Comparison of ENCODE assay signal across 9 cellular contexts in the genomic region with DNA sequence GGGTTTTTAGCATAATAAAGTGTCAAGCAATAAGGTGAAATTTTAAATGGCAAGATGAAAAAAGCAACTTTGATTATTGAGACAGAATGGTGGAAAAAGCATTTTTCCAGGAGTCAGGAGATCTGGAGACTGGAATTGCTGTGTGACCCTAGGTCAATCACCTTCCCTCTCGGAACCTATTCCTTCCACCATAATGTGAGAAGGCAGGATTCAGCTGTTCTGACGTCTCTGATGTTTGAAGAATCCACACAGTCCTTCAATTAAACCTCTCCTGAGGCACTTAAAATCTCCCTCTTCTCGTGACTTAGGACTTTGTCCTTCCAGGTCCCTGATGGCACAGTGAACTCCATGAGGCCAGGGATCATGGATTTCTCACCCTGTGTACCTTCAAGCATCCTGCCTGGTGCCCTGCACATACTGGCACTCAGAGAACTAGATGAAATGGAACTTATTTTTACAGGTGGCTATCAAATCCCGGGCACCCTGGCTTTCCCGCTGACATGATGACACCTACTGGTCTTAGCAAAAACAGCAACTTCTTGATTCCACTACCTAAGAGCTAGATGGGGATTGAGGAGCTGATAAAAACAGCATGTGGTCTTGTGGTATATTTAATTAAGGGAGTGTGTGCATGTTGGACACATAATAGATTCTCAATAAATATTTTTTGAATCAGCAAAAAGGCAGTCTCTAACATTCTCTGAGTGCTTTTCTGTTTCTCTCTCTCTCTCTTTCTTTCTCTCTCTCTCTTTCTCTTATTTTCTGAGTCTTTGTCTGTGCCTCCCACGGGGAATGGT. TPM values are rescaled to one million over a fixed set of nuclear protein-coding genes. Genes with fewer than 3 reads are reported as not detected.
DNase-seq lines count a peak whose midpoint lies in the region; ATAC-seq and TF ChIP-seq lines count a peak whose summit lies in the region.
"Had no signal": no experiment of that assay in that cellular context is flagged by ENCODE, and none has a peak within 500 bp of the region (broad histone marks: within the 10 kb centered on the region; RNA-seq: fewer than 3 reads in every experiment).

No MANE protein-coding gene starts in this region.

- no peaks in the 10 kb centered on the region for H3K36me3 Mint-ChIP-seq in activated T-cell treated with anti-CD3 and anti-CD28 coated beads, Interleukin-2, amount 50 U/mL, for 24 hours (ENCODE audit: low read depth)

- H3K27ac ChIP-seq in osteoblast (ENCODE audit: low read depth, low read length), result no peak overlapping the region

- H2AFZ ChIP-seq in osteoblast (ENCODE audit: low read length), result no peak overlapping the region

- no peak for ATAC-seq in HG02870 (IDR thresholded peaks at IDR 0.05; ENCODE audit: unreplicated experiment)

- peaks cover 5% of the 10 kb centered on the region for H3K27me3 ChIP-seq in osteoblast (ENCODE audit: insufficient read depth, low read length)

- H3K36me3 ChIP-seq in osteoblast (ENCODE audit: insufficient read depth, low read length), result no peaks in the 10 kb centered on the region

- H3K4me3 Mint-ChIP-seq in activated T-cell treated with anti-CD3 and anti-CD28 coated beads, Interleukin-2, amount 50 U/mL, for 24 hours, result no peak overlapping the region

- DNase-seq in DMS 273 (lab: John Stamatoyannopoulos, UW; ENCODE audit: unreplicated experiment) (peak; percentile 82), HT1080 (ENCODE audit: low read depth) (peak; percentile 60), NOMO-1 (lab: John Stamatoyannopoulos, UW; ENCODE audit: unreplicated experiment in 2 of 2) (peak; percentile 47 to 58), fibroblast of villous mesenchyme (ENCODE audit: low read depth) (peak; percentile 74), osteoblast (ENCODE audit: insufficient read length, low spot score, missing footprints) (peak; percentile 89), T1000 (lab: John Stamatoyannopoulos, UW) (no peak)
- DNase-seq in activated T-cell treated with anti-CD3 and anti-CD28 coated beads, Interleukin-2, amount 50 U/mL, for 24 hours, result peak; percentile 43

- TF ChIP-seq CTCF in fibroblast of villous mesenchyme (IDR thresholded peaks at IDR 0.05; ENCODE audit: insufficient read depth, low read depth, low read length), result peak; percentile 79
- peak; percentile 81 for TF ChIP-seq CTCF in osteoblast (IDR thresholded peaks at IDR 0.05; ENCODE audit: extremely low read depth, low read depth, low read length)

- no peaks in the 10 kb centered on the region for H3K79me2 ChIP-seq in osteoblast (ENCODE audit: insufficient read depth, low read length)

- H3K4me3 ChIP-seq in fibroblast of villous mesenchyme (ENCODE audit: low read depth, low read length) (no peak overlapping the region), osteoblast (ENCODE audit: insufficient read depth, low read length) (no peak overlapping the region)

- peaks cover 4% of the 10 kb centered on the region for H3K4me1 Mint-ChIP-seq in activated T-cell treated with anti-CD3 and anti-CD28 coated beads, Interleukin-2, amount 50 U/mL, for 24 hours (ENCODE audit: low read depth)

- no peaks in the 10 kb centered on the region for H4K20me1 ChIP-seq in osteoblast (ENCODE audit: insufficient read depth, low read length)

- no peak overlapping the region for H3K27ac Mint-ChIP-seq in activated T-cell treated with anti-CD3 and anti-CD28 coated beads, Interleukin-2, amount 50 U/mL, for 24 hours

- H3K27me3 Mint-ChIP-seq in activated T-cell treated with anti-CD3 and anti-CD28 coated beads, Interleukin-2, amount 50 U/mL, for 24 hours, result peaks cover 2% of the 10 kb centered on the region

- H3K4me1 ChIP-seq in osteoblast (ENCODE audit: insufficient read depth, low read length), result no peaks in the 10 kb centered on the region

- H3K9me3 ChIP-seq in osteoblast (ENCODE audit: low read depth, low read length), result no peaks in the 10 kb centered on the region

- no peak overlapping the region for H3K4me2 ChIP-seq in osteoblast (ENCODE audit: insufficient read depth, low read length)

- no peaks in the 10 kb centered on the region for H3K9me3 Mint-ChIP-seq in activated T-cell treated with anti-CD3 and anti-CD28 coated beads, Interleukin-2, amount 50 U/mL, for 24 hours

RNA-seq across cellular contexts. Expression of a gene that starts 2.3 kb away (rescaled TPM):
- total RNA-seq in HT1080 (2014; rRNA removed; shearing (Covaris generic)), result not detected in 2 replicates
- not detected in 2 replicates for polyA plus RNA-seq in HT1080 (2015; cell fraction: cytosol; rRNA removed)
- not detected in 2 replicates for polyA plus RNA-seq in HT1080 (2015; cell fraction: nucleus; rRNA removed)
- total RNA-seq in fibroblast of villous mesenchyme (under 0.01 TPM in 1 of 2 replicates, not detected in the other), osteoblast (not detected in 2 replicates)
- total RNA-seq: subcutaneous adipose tissue had no signal
